16 cellular contexts compared by ENCODE assay signal in the genomic region with DNA sequence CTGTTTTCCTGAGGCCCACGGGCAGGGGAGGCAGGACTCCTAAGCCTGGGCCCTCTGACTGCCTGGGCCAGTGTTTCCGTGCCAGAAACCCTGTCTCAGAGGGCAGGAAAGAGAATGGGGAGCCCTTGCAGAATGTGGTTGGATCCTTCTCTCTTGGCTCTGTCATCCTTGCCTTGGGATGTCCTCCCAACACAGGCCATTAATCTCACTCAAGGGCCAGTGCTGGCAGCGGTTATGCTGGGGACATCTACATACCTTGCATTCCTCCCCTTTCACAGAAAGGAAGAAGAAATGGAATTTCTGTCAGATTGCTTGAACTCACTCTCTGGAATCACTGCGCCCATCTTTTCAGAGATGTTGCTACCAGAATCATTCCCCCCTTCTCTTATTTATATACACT.
"Had no signal": no experiment of that assay in that cellular context is flagged by ENCODE, and none has a peak within 500 bp of the region (broad histone marks: within the 10 kb centered on the region; RNA-seq: fewer than 3 reads in every experiment).

No MANE protein-coding gene starts in this region.

- ATAC-seq: activated CD4-positive, alpha-beta T cell treated with anti-CD3 and anti-CD28 coated beads for 36 hours; left lobe of liver; mucosa of descending colon; naive thymus-derived CD4-positive, alpha-beta T cell had no signal

- H3K36me3 Mint-ChIP-seq: activated CD4-positive, alpha-beta memory T cell treated with anti-CD3 and anti-CD28 coated beads for 36 hours; activated naive CD4-positive, alpha-beta T cell treated with anti-CD3 and anti-CD28 coated beads, Interleukin-2, amount 10 ng/mL, durations not matched to agents 7 days and 5 days; naive thymus-derived CD4-positive, alpha-beta T cell had no signal

- H3K4me3 ChIP-seq: ascending aorta, cardiac muscle cell, gastroesophageal sphincter, mucosa of descending colon had no signal

- H3K36me3 ChIP-seq: ascending aorta, cardiac muscle cell, gastroesophageal sphincter had no signal

- H3K9me3 Mint-ChIP-seq: activated CD4-positive, alpha-beta memory T cell treated with anti-CD3 and anti-CD28 coated beads for 36 hours; activated naive CD4-positive, alpha-beta T cell treated with anti-CD3 and anti-CD28 coated beads, Interleukin-2, amount 10 ng/mL, durations not matched to agents 7 days and 5 days; activated T-cell treated with anti-CD3 and anti-CD28 coated beads, Interleukin-2, amount 50 U/mL, for 24 hours had no signal

- H3K27me3 ChIP-seq: ascending aorta had no signal

- DNase-seq: activated CD4-positive, alpha-beta memory T cell treated with anti-CD3 and anti-CD28 coated beads for 36 hours; activated CD4-positive, alpha-beta T cell treated with anti-CD3 and anti-CD28 coated beads for 36 hours; activated naive CD4-positive, alpha-beta T cell treated with anti-CD3 and anti-CD28 coated beads, Interleukin-2, amount 10 ng/mL, durations not matched to agents 7 days and 5 days; activated T-cell treated with anti-CD3 and anti-CD28 coated beads, Interleukin-2, amount 50 U/mL, for 24 hours; erythroblast; mucosa of descending colon; naive thymus-derived CD4-positive, alpha-beta T cell; occipital lobe; small intestine; stimulated activated CD4-positive, alpha-beta T cell treated with anti-CD3 and anti-CD28 coated beads, Interleukin-4, amount 100 ng/mL, for 24 hours; stimulated activated naive CD4-positive, alpha-beta T cell; trophoblast cell had no signal

- H3K27ac ChIP-seq: ascending aorta, cardiac muscle cell, gastroesophageal sphincter had no signal

- H3K27me3 Mint-ChIP-seq: activated naive CD4-positive, alpha-beta T cell treated with anti-CD3 and anti-CD28 coated beads, Interleukin-2, amount 10 ng/mL, durations not matched to agents 7 days and 5 days had no signal

- H3K4me1 ChIP-seq: ascending aorta had no signal

- H3K9me3 ChIP-seq: ascending aorta, gastroesophageal sphincter, mucosa of descending colon had no signal

- H3K4me1 Mint-ChIP-seq: activated CD4-positive, alpha-beta T cell treated with anti-CD3 and anti-CD28 coated beads for 36 hours; activated naive CD4-positive, alpha-beta T cell treated with anti-CD3 and anti-CD28 coated beads, Interleukin-2, amount 10 ng/mL, durations not matched to agents 7 days and 5 days; naive thymus-derived CD4-positive, alpha-beta T cell had no signal

- H3K27ac Mint-ChIP-seq: activated CD4-positive, alpha-beta memory T cell treated with anti-CD3 and anti-CD28 coated beads for 36 hours; activated CD4-positive, alpha-beta T cell treated with anti-CD3 and anti-CD28 coated beads for 36 hours; activated naive CD4-positive, alpha-beta T cell treated with anti-CD3 and anti-CD28 coated beads, Interleukin-2, amount 10 ng/mL, durations not matched to agents 7 days and 5 days; activated T-cell treated with anti-CD3 and anti-CD28 coated beads, Interleukin-2, amount 50 U/mL, for 24 hours; naive thymus-derived CD4-positive, alpha-beta T cell had no signal

- H3K4me3 Mint-ChIP-seq: activated CD4-positive, alpha-beta memory T cell treated with anti-CD3 and anti-CD28 coated beads for 36 hours; activated CD4-positive, alpha-beta T cell treated with anti-CD3 and anti-CD28 coated beads for 36 hours; activated naive CD4-positive, alpha-beta T cell treated with anti-CD3 and anti-CD28 coated beads, Interleukin-2, amount 10 ng/mL, durations not matched to agents 7 days and 5 days; activated T-cell treated with anti-CD3 and anti-CD28 coated beads, Interleukin-2, amount 50 U/mL, for 24 hours; naive thymus-derived CD4-positive, alpha-beta T cell had no signal
